8 cellular contexts compared by ENCODE assay signal in genomic region chr2:95389256-95390119, GRCh38. TPM values are rescaled to one million over a fixed set of nuclear protein-coding genes. Genes with fewer than 3 reads are reported as not detected.
DNase-seq lines count a peak whose midpoint lies in the region; ATAC-seq, FAIRE-seq and TF ChIP-seq lines count a peak whose summit lies in the region.

No MANE protein-coding gene starts in this region.

- no peaks in the 10 kb centered on the region for H3K36me3 ChIP-seq in astrocyte (ENCODE audit: insufficient read depth, low read length)
- no peaks in the 10 kb centered on the region for H3K36me3 ChIP-seq in gastrocnemius medialis

- H3K9me3 ChIP-seq in astrocyte (ENCODE audit: insufficient read depth, low read depth, low read length) (no peaks in the 10 kb centered on the region), gastrocnemius medialis (no peaks in the 10 kb centered on the region)

- intact Hi-C loops in gastrocnemius medialis (cut with DNase I; ENCODE audit: low total_unique reads): no loop called here

- no peak for TF ChIP-seq POLR2A in gastrocnemius medialis (IDR thresholded peaks at IDR 0.05)

- H3K27ac ChIP-seq in RWPE1 (no peak overlapping the region), astrocyte (ENCODE audit: low read depth, low read length) (no peak overlapping the region), gastrocnemius medialis (no peak overlapping the region)

- H2AFZ ChIP-seq in astrocyte (ENCODE audit: low read depth, low read length): peak overlapping the region; percentile 81

- peaks cover 37% of the 10 kb centered on the region for H3K27me3 Mint-ChIP-seq in astrocyte (ENCODE audit: low read depth, unreplicated experiment)

- H3K4me2 ChIP-seq in astrocyte (ENCODE audit: low read length): peak overlapping the region; percentile 22

- peak; percentile 72 for ATAC-seq in HG03432 (IDR thresholded peaks at IDR 0.05; ENCODE audit: unreplicated experiment)
- peak; percentile 53 to 58 for ATAC-seq in gastrocnemius medialis

- no peaks in the 10 kb centered on the region for H3K36me3 Mint-ChIP-seq in astrocyte (ENCODE audit: low read depth, unreplicated experiment)

- H3K9me3 Mint-ChIP-seq in astrocyte (ENCODE audit: unreplicated experiment): peaks cover 9% of the 10 kb centered on the region

- H3K4me1 Mint-ChIP-seq in astrocyte (ENCODE audit: low read depth, unreplicated experiment): no peaks in the 10 kb centered on the region

- POLR2A ChIA-PET in RWPE1 (lab: Yijun Ruan, JAX; ENCODE audit: low non-redundant PET): no interaction called here

- peaks cover 2% of the 10 kb centered on the region for H3K27me3 ChIP-seq in astrocyte (ENCODE audit: insufficient read depth, low read length)
- peaks cover 3 to 9% (median 6%) of the 10 kb centered on the region in 3 donors for H3K27me3 ChIP-seq in gastrocnemius medialis

- DNase-seq in NOMO-1 (lab: John Stamatoyannopoulos, UW; ENCODE audit: unreplicated experiment in 2 of 2): peak; percentile 5 to 17
- DNase-seq in NOMO-1 treated with dmso at 0.1 percent for 144 hours (lab: John Stamatoyannopoulos, UW; ENCODE audit: unreplicated experiment): no peak
- DNase-seq in RWPE1 (ENCODE audit: low spot score): peak; percentile 59
- DNase-seq in astrocyte (ENCODE audit: low read depth): peak; percentile 17
- DNase-seq in iPS DF 19.7 (ENCODE audit: low read depth, low spot score): peak; percentile 23
- DNase-seq in gastrocnemius medialis: no peak
- no peak for DNase-seq in NCI-H524 treated with DMSO at 0.1 percent for 48 hours (lab: John Stamatoyannopoulos, UW)

- TF ChIP-seq CTCF in RWPE1 (conservative IDR thresholded peaks at IDR 0.05; ENCODE audit: low read depth): peak; percentile 79
- peak; percentile 87 for TF ChIP-seq CTCF in astrocyte (IDR thresholded peaks at IDR 0.05; ENCODE audit: insufficient read depth, low read depth, low read length)
- peak; percentile 47 to 78 (median 69) for TF ChIP-seq CTCF in gastrocnemius medialis (IDR thresholded peaks at IDR 0.05 in 4 of 5, conservative IDR thresholded peaks at IDR 0.05 in 1 of 5)

- no peak overlapping the region for H3K9ac ChIP-seq in astrocyte (ENCODE audit: low read length)

- no peak overlapping the region for H3K4me3 Mint-ChIP-seq in astrocyte (ENCODE audit: unreplicated experiment)

- CTCF ChIA-PET in RWPE1 (lab: Yijun Ruan, JAX): interaction anchor here (0.5 to 1.2 kb wide), 9 partner anchors 8 to 688 kb away, joined by 3 to 8 read pairs (median 3); no protein-coding TSS in a partner anchor

- no peaks in the 10 kb centered on the region for H4K20me1 ChIP-seq in astrocyte (ENCODE audit: insufficient read depth, low read length)

- H3K4me1 ChIP-seq in astrocyte (ENCODE audit: insufficient read depth, low read length) (no peaks in the 10 kb centered on the region), gastrocnemius medialis (no peaks in the 10 kb centered on the region)

- H3K4me3 ChIP-seq in astrocyte (ENCODE audit: insufficient read depth, low read depth, low read length): no peak overlapping the region
- peak overlapping the region in 2 of 4 donors; percentile 6 to 38 for H3K4me3 ChIP-seq in gastrocnemius medialis

- H3K27ac Mint-ChIP-seq in astrocyte (ENCODE audit: unreplicated experiment): no peak overlapping the region

- no peak for FAIRE-seq in astrocyte (lab: Jason Lieb, UNC)

- no peaks in the 10 kb centered on the region for H3K79me2 ChIP-seq in astrocyte (ENCODE audit: insufficient read depth, low read length)

- in situ Hi-C loops in gastrocnemius medialis (cut with MboI; ENCODE audit: low sequenced_read_pairs in 4 of 4): no loop called here

RNA-seq across cellular contexts. Expression of gene FAHD2A, which starts 13.0 kb away (rescaled TPM):
- total RNA-seq in astrocyte (21.9 and 23.4 TPM in 2 replicates), gastrocnemius medialis (10 to 100 TPM; 18.4 to 28.3 (median 27.0) TPM)

Comparison
In these comparisons a context has a peak if more than half of its experiments do, and no peak if none do; other contexts are left out.
1. DNase-seq: peak in NOMO-1 (2 of 2), RWPE1 (single experiment), astrocyte (single experiment) and iPS DF 19.7 (single experiment); none in NOMO-1 treated with dmso at 0.1 percent for 144 hours (single experiment), gastrocnemius medialis (0 of 2) and NCI-H524 treated with DMSO at 0.1 percent for 48 hours (single experiment).
2. Peak in every context shown above with its lines, with median percentiles within 50 percentile points of each other: CTCF ChIP-seq.